In genomic region chr9:89941875-89942274, GRCh38 we compare ENCODE assay signal across 10 cellular contexts.
DNase-seq lines count a peak whose midpoint lies in the region; ATAC-seq and TF ChIP-seq lines count a peak whose summit lies in the region.
"Had no signal": no experiment of that assay in that cellular context is flagged by ENCODE, and none has a peak within 500 bp of the region (broad histone marks: within the 10 kb centered on the region; RNA-seq: fewer than 3 reads in every experiment).

No MANE protein-coding gene starts in this region.

- H3K9me2 ChIP-seq in PC-3 (replicated peaks; ENCODE audit: low read length) (no peaks in the 10 kb centered on the region), hepatocyte (replicated peaks; ENCODE audit: insufficient read depth) (no peaks in the 10 kb centered on the region)

- H3K27me3 ChIP-seq in PC-3 (ENCODE audit: low read length) (peaks cover 11% of the 10 kb centered on the region; the same call in 1 of the 2 replicates), hepatocyte (no peaks in the 10 kb centered on the region), vagina (no peaks in the 10 kb centered on the region)

- H3F3A ChIP-seq in PC-3 (ENCODE audit: low read length, unreplicated experiment), result no peaks in the 10 kb centered on the region

- WGBS in hepatocyte (ENCODE audit: low lambda C conversion rate, missing lambda C conversion rate), result 41% methylated on average over 2 of the region's 2 CpGs

- no peak for TF ChIP-seq CTCF in PC-3 (conservative IDR thresholded peaks at IDR 0.05; ENCODE audit: low read depth, low read length)
- TF ChIP-seq CTCF in hepatocyte (IDR thresholded peaks at IDR 0.05; ENCODE audit: poor library complexity), result no peak
- no peak for TF ChIP-seq CTCF in vagina (IDR thresholded peaks at IDR 0.05)

- H3K27ac Mint-ChIP-seq in activated T-cell treated with anti-CD3 and anti-CD28 coated beads, Interleukin-2, amount 50 U/mL, for 72 hours, result no peak overlapping the region
- H3K27ac Mint-ChIP-seq: activated naive CD4-positive, alpha-beta T cell treated with anti-CD3 and anti-CD28 coated beads, Interleukin-2, amount 10 ng/mL, durations not matched to agents 7 days and 5 days; T-cell had no signal

- H3K27ac ChIP-seq in PC-3 (ENCODE audit: low read length), result no peak overlapping the region
- H3K27ac ChIP-seq in hepatocyte, result peak overlapping the region; percentile 69
- peak overlapping the region; percentile 69 for H3K27ac ChIP-seq in vagina

- ATAC-seq in activated T-cell treated with anti-CD3 and anti-CD28 coated beads, Interleukin-2, amount 50 U/mL, for 72 hours (replicated peaks in 1 of 2), result peak; percentile 52 to 82
- ATAC-seq in PC-3, result no peak; the same call in 1 of the 2 replicates
- ATAC-seq in GM18517 (IDR thresholded peaks at IDR 0.05; ENCODE audit: unreplicated experiment), result no peak
- ATAC-seq: T-cell had no signal

- POLR2A ChIA-PET in PC-3 (lab: Charles Lee; ENCODE audit: unreplicated experiment), result no interaction called here

- no peak overlapping the region for H3K4me2 ChIP-seq in PC-3 (ENCODE audit: low read length)
- no peak overlapping the region for H3K4me2 ChIP-seq in hepatocyte

- no peak overlapping the region for H2AFZ ChIP-seq in PC-3 (ENCODE audit: low read length)
- H2AFZ ChIP-seq in hepatocyte, result no peak overlapping the region

- intact Hi-C loops in PC-3 (cut with micrococcal nuclease), result no loop called here
- intact Hi-C loops in vagina (cut with DNase I), result no loop called here

- CTCF ChIA-PET in PC-3 (lab: Charles Lee), result no interaction called here

- H3K79me2 ChIP-seq in PC-3 (ENCODE audit: low read length) (no peaks in the 10 kb centered on the region), hepatocyte (no peaks in the 10 kb centered on the region)

- H3K9ac ChIP-seq in PC-3 (ENCODE audit: low read length), result no peak overlapping the region

- H3K4me3 ChIP-seq in PC-3 (ENCODE audit: low read length) (no peak overlapping the region), hepatocyte (no peak overlapping the region), vagina (no peak overlapping the region)

- peaks cover 16% of the 10 kb centered on the region for H3K4me1 Mint-ChIP-seq in activated T-cell treated with anti-CD3 and anti-CD28 coated beads, Interleukin-2, amount 50 U/mL, for 72 hours (ENCODE audit: low read depth)
- H3K4me1 Mint-ChIP-seq: activated naive CD4-positive, alpha-beta T cell treated with anti-CD3 and anti-CD28 coated beads, Interleukin-2, amount 10 ng/mL, durations not matched to agents 7 days and 5 days; T-cell had no signal

- no peak overlapping the region for H3K4me3 Mint-ChIP-seq in activated T-cell treated with anti-CD3 and anti-CD28 coated beads, Interleukin-2, amount 50 U/mL, for 72 hours
- H3K4me3 Mint-ChIP-seq: activated naive CD4-positive, alpha-beta T cell treated with anti-CD3 and anti-CD28 coated beads, Interleukin-2, amount 10 ng/mL, durations not matched to agents 7 days and 5 days; T-cell had no signal

- no peaks in the 10 kb centered on the region for H3K36me3 Mint-ChIP-seq in activated T-cell treated with anti-CD3 and anti-CD28 coated beads, Interleukin-2, amount 50 U/mL, for 72 hours (ENCODE audit: insufficient read depth in 2 of 2)
- H3K36me3 Mint-ChIP-seq: activated naive CD4-positive, alpha-beta T cell treated with anti-CD3 and anti-CD28 coated beads, Interleukin-2, amount 10 ng/mL, durations not matched to agents 7 days and 5 days; T-cell had no signal

- H3K9me3 ChIP-seq in PC-3 (ENCODE audit: low read length) (no peaks in the 10 kb centered on the region), hepatocyte (ENCODE audit: low read depth) (no peaks in the 10 kb centered on the region), vagina (no peaks in the 10 kb centered on the region)

- no peaks in the 10 kb centered on the region for H4K20me1 ChIP-seq in PC-3 (ENCODE audit: low read length)
- no peaks in the 10 kb centered on the region for H4K20me1 ChIP-seq in hepatocyte (ENCODE audit: insufficient read depth, poor library complexity, severe bottlenecking)

- H3K4me1 ChIP-seq in PC-3 (ENCODE audit: insufficient read depth, low read length), result no peaks in the 10 kb centered on the region
- H3K4me1 ChIP-seq in hepatocyte (ENCODE audit: insufficient read depth), result no peaks in the 10 kb centered on the region
- peaks cover 40% of the 10 kb centered on the region for H3K4me1 ChIP-seq in vagina

- BruUV-seq in PC-3 (replicated peaks; lab: Mats Ljungman, UMichigan), result no TSS peak

- H3K27me3 Mint-ChIP-seq in activated T-cell treated with anti-CD3 and anti-CD28 coated beads, Interleukin-2, amount 50 U/mL, for 72 hours (ENCODE audit: low read depth), result peaks cover 68% of the 10 kb centered on the region

- TF ChIP-seq POLR2A in vagina (IDR thresholded peaks at IDR 0.05), result no peak

- no peak for DNase-seq in activated T-cell treated with anti-CD3 and anti-CD28 coated beads, Interleukin-2, amount 50 U/mL, for 72 hours
- DNase-seq in activated T-cell treated with anti-CD3 and anti-CD28 coated beads for 4 hours (no peak), PC-3 (peak; percentile 50), hepatocyte (ENCODE audit: low spot score) (peak; percentile 79), vagina (ENCODE audit: extremely low spot score in 2 of 2) (no peak), mucosa of gallbladder (ENCODE audit: low spot score) (no peak)
- DNase-seq in activated CD8-positive, alpha-beta memory T cell treated with anti-CD3 and anti-CD28 coated beads, Interleukin-2, amount 50 U/mL, for 4 hours, result no peak
- DNase-seq: activated naive CD4-positive, alpha-beta T cell treated with anti-CD3 and anti-CD28 coated beads, Interleukin-2, amount 10 ng/mL, durations not matched to agents 7 days and 5 days; T-cell had no signal

- H3K36me3 ChIP-seq in PC-3 (ENCODE audit: low read depth, low read length), result no peaks in the 10 kb centered on the region
- H3K36me3 ChIP-seq in hepatocyte (replicated peaks; ENCODE audit: insufficient read depth, low read depth), result no peaks in the 10 kb centered on the region
- H3K36me3 ChIP-seq in vagina, result no peaks in the 10 kb centered on the region

- no peaks in the 10 kb centered on the region for H3K9me3 Mint-ChIP-seq in activated T-cell treated with anti-CD3 and anti-CD28 coated beads, Interleukin-2, amount 50 U/mL, for 72 hours
- H3K9me3 Mint-ChIP-seq: activated naive CD4-positive, alpha-beta T cell treated with anti-CD3 and anti-CD28 coated beads, Interleukin-2, amount 10 ng/mL, durations not matched to agents 7 days and 5 days; T-cell had no signal

Comparison
In these comparisons a context has a peak if more than half of its experiments do, and no peak if none do; other contexts are left out.
1. ATAC-seq: peak in activated T-cell treated with anti-CD3 and anti-CD28 coated beads, Interleukin-2, amount 50 U/mL, for 72 hours (2 of 2); none in PC-3 (single experiment) and GM18517 (single experiment).
2. DNase-seq: peak in PC-3 (single experiment) and hepatocyte (single experiment); none in activated T-cell treated with anti-CD3 and anti-CD28 coated beads, Interleukin-2, amount 50 U/mL, for 72 hours (0 of 2), activated T-cell treated with anti-CD3 and anti-CD28 coated beads for 4 hours (single experiment), vagina (0 of 2), activated CD8-positive, alpha-beta memory T cell treated with anti-CD3 and anti-CD28 coated beads, Interleukin-2, amount 50 U/mL, for 4 hours (single experiment) and mucosa of gallbladder (single experiment).